29 cellular contexts compared by ENCODE assay signal in the genomic region with DNA sequence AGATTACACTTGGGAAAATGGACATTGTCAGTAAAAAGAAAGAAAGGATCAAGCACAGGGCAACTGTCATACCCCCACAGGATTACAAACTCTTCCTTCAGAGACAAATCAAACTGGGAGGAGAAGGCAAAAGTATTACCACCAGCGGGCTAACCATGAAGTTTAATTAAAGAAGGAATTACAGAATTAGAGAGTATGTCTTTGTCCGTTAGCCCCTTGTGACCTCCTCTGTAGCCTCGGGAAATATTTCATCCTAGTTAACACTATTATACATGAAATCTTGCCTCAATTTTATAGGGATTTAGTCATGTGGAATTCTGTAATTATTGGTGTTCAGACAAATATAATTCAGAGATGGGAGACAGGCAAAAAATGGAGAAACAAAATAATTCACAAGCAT.
"Had no signal": no experiment of that assay in that cellular context is flagged by ENCODE, and none has a peak within 500 bp of the region (broad histone marks: within the 10 kb centered on the region; RNA-seq: fewer than 3 reads in every experiment).

No MANE protein-coding gene starts in this region.

- H3K9me3 Mint-ChIP-seq: activated CD4-positive, alpha-beta memory T cell treated with anti-CD3 and anti-CD28 coated beads for 36 hours; activated CD4-positive, alpha-beta T cell treated with anti-CD3 and anti-CD28 coated beads, Interleukin-2, amount 10 ng/mL, durations not matched to agents 24 days and 14 days; activated naive CD4-positive, alpha-beta T cell treated with anti-CD3 and anti-CD28 coated beads, Interleukin-2, amount 10 ng/mL, durations not matched to agents 7 days and 5 days; activated naive CD4-positive, alpha-beta T cell treated with anti-CD3 and anti-CD28 coated beads, Interleukin-2, amount 50 U/mL, for 72 hours; activated naive CD8-positive, alpha-beta T cell treated with anti-CD3 and anti-CD28 coated beads, Interleukin-2, amount 10 ng/mL, durations not matched to agents 7 days and 5 days; activated T-helper 1 cell treated with anti-CD3 and anti-CD28 coated beads, Interleukin-12 subunit alpha, Interleukin-12 subunit beta, Interleukin-2, Interleukin-4 antibody, amounts not matched to agents 30 ng/mL and 10 ng/mL and 1 ng/mL, durations not matched to agents 14 hours and 24 hours and 36 hours; activated T-helper 2 cell treated with anti-CD3 and anti-CD28 coated beads, Interferon-gamma antibody, Interleukin-2, Interleukin-4, amounts not matched to agents 10 μg/mL and 5 μg/mL and 100 μg/mL, durations not matched to agents 14 hours and 24 hours and 36 hours; central memory CD8-positive, alpha-beta T cell had no signal

- H3K4me3 Mint-ChIP-seq: activated CD4-positive, alpha-beta memory T cell treated with anti-CD3 and anti-CD28 coated beads for 36 hours; activated CD4-positive, alpha-beta T cell treated with anti-CD3 and anti-CD28 coated beads for 36 hours; activated CD4-positive, alpha-beta T cell treated with anti-CD3 and anti-CD28 coated beads, Interleukin-2, amount 10 ng/mL, durations not matched to agents 24 days and 14 days; activated CD8-positive, alpha-beta memory T cell treated with anti-CD3 and anti-CD28 coated beads, Interleukin-2, amount 10 ng/mL, durations not matched to agents 7 days and 5 days; activated CD8-positive, alpha-beta T cell treated with anti-CD3 and anti-CD28 coated beads, Interleukin-2, amount 10 ng/mL, durations not matched to agents 7 days and 5 days; activated naive CD4-positive, alpha-beta T cell treated with anti-CD3 and anti-CD28 coated beads, Interleukin-2, amount 10 ng/mL, durations not matched to agents 7 days and 5 days; activated naive CD8-positive, alpha-beta T cell treated with anti-CD3 and anti-CD28 coated beads, Interleukin-2, amount 10 ng/mL, durations not matched to agents 7 days and 5 days; activated T-helper 1 cell treated with anti-CD3 and anti-CD28 coated beads, Interleukin-12 subunit alpha, Interleukin-12 subunit beta, Interleukin-2, Interleukin-4 antibody, amounts not matched to agents 30 ng/mL and 10 ng/mL and 1 ng/mL, durations not matched to agents 14 hours and 24 hours and 36 hours; central memory CD8-positive, alpha-beta T cell had no signal

- H3K27ac ChIP-seq: ascending aorta, breast epithelium, esophagus muscularis mucosa, foreskin keratinocyte, gastroesophageal sphincter had no signal

- H3K4me1 Mint-ChIP-seq: activated CD4-positive, alpha-beta T cell treated with anti-CD3 and anti-CD28 coated beads for 36 hours; activated CD4-positive, alpha-beta T cell treated with anti-CD3 and anti-CD28 coated beads, Interleukin-2, amount 10 ng/mL, durations not matched to agents 24 days and 14 days; activated CD8-positive, alpha-beta memory T cell treated with anti-CD3 and anti-CD28 coated beads, Interleukin-2, amount 10 ng/mL, durations not matched to agents 7 days and 5 days; activated naive CD4-positive, alpha-beta T cell treated with anti-CD3 and anti-CD28 coated beads, Interleukin-2, amount 10 ng/mL, durations not matched to agents 7 days and 5 days; activated naive CD8-positive, alpha-beta T cell treated with anti-CD3 and anti-CD28 coated beads, Interleukin-2, amount 10 ng/mL, durations not matched to agents 7 days and 5 days; central memory CD8-positive, alpha-beta T cell had no signal

- ATAC-seq: activated CD4-positive, alpha-beta T cell treated with anti-CD3 and anti-CD28 coated beads for 36 hours; activated CD8-positive, alpha-beta memory T cell treated with anti-CD3 and anti-CD28 coated beads, Interleukin-2, amount 10 ng/mL, durations not matched to agents 7 days and 5 days; activated CD8-positive, alpha-beta T cell treated with anti-CD3 and anti-CD28 coated beads, Interleukin-2, amount 10 ng/mL, durations not matched to agents 7 days and 5 days; activated naive CD4-positive, alpha-beta T cell treated with anti-CD3 and anti-CD28 coated beads, Interleukin-2, amount 50 U/mL, for 72 hours; foreskin keratinocyte; gastroesophageal sphincter had no signal

- DNase-seq: activated CD4-positive, alpha-beta memory T cell treated with anti-CD3 and anti-CD28 coated beads for 36 hours; activated CD4-positive, alpha-beta T cell treated with anti-CD3 and anti-CD28 coated beads for 36 hours; activated CD4-positive, alpha-beta T cell treated with anti-CD3 and anti-CD28 coated beads, Interleukin-2, amount 10 ng/mL, durations not matched to agents 24 days and 14 days; activated CD4-positive, CD25-positive, alpha-beta regulatory T cell; activated CD4-positive, CD25-positive, alpha-beta regulatory T cell treated with anti-CD3 and anti-CD28 coated beads, Interleukin-2, amount 50 U/mL, for 72 hours; activated CD8-positive, alpha-beta memory T cell treated with anti-CD3 and anti-CD28 coated beads, Interleukin-2, amount 10 ng/mL, durations not matched to agents 7 days and 5 days; activated CD8-positive, alpha-beta memory T cell treated with anti-CD3 and anti-CD28 coated beads, Interleukin-2, amount 50 U/mL, for 4 hours; activated CD8-positive, alpha-beta T cell treated with anti-CD3 and anti-CD28 coated beads, Interleukin-2, amount 10 ng/mL, durations not matched to agents 7 days and 5 days; activated effector memory CD4-positive, alpha-beta T cell treated with anti-CD3 and anti-CD28 coated beads, Interleukin-2, amount 50 U/mL, for 16 hours; activated naive CD4-positive, alpha-beta T cell treated with anti-CD3 and anti-CD28 coated beads, Interleukin-2, amount 10 ng/mL, durations not matched to agents 7 days and 5 days; activated naive CD8-positive, alpha-beta T cell treated with anti-CD3 and anti-CD28 coated beads, Interleukin-2, amount 10 ng/mL, durations not matched to agents 7 days and 5 days; activated T-cell treated with anti-CD3 and anti-CD28 coated beads, Interleukin-2, amount 50 U/mL, for 1 hour; activated T-cell treated with anti-CD3 and anti-CD28 coated beads, Interleukin-2, amount 50 U/mL, for 48 hours; cortex of kidney; dermis blood vessel endothelial cell; effector CD8-positive, alpha-beta T cell; erythroblast; foreskin keratinocyte; head of caudate nucleus; T-helper 2 cell had no signal

- H3K27ac Mint-ChIP-seq: activated CD4-positive, alpha-beta memory T cell treated with anti-CD3 and anti-CD28 coated beads for 36 hours; activated CD4-positive, alpha-beta T cell treated with anti-CD3 and anti-CD28 coated beads for 36 hours; activated CD4-positive, alpha-beta T cell treated with anti-CD3 and anti-CD28 coated beads, Interleukin-2, amount 10 ng/mL, durations not matched to agents 24 days and 14 days; activated CD8-positive, alpha-beta memory T cell treated with anti-CD3 and anti-CD28 coated beads, Interleukin-2, amount 10 ng/mL, durations not matched to agents 7 days and 5 days; activated CD8-positive, alpha-beta T cell treated with anti-CD3 and anti-CD28 coated beads, Interleukin-2, amount 10 ng/mL, durations not matched to agents 7 days and 5 days; activated naive CD4-positive, alpha-beta T cell treated with anti-CD3 and anti-CD28 coated beads, Interleukin-2, amount 10 ng/mL, durations not matched to agents 7 days and 5 days; activated naive CD4-positive, alpha-beta T cell treated with anti-CD3 and anti-CD28 coated beads, Interleukin-2, amount 50 U/mL, for 72 hours; activated naive CD8-positive, alpha-beta T cell treated with anti-CD3 and anti-CD28 coated beads, Interleukin-2, amount 10 ng/mL, durations not matched to agents 7 days and 5 days; activated T-helper 1 cell treated with anti-CD3 and anti-CD28 coated beads, Interleukin-12 subunit alpha, Interleukin-12 subunit beta, Interleukin-2, Interleukin-4 antibody, amounts not matched to agents 30 ng/mL and 10 ng/mL and 1 ng/mL, durations not matched to agents 14 hours and 24 hours and 36 hours; activated T-helper 2 cell treated with anti-CD3 and anti-CD28 coated beads, Interferon-gamma antibody, Interleukin-2, Interleukin-4, amounts not matched to agents 10 μg/mL and 5 μg/mL and 100 μg/mL, durations not matched to agents 14 hours and 24 hours and 36 hours had no signal

- H3K36me3 Mint-ChIP-seq: activated CD4-positive, alpha-beta memory T cell treated with anti-CD3 and anti-CD28 coated beads for 36 hours; activated CD8-positive, alpha-beta memory T cell treated with anti-CD3 and anti-CD28 coated beads, Interleukin-2, amount 10 ng/mL, durations not matched to agents 7 days and 5 days; activated naive CD4-positive, alpha-beta T cell treated with anti-CD3 and anti-CD28 coated beads, Interleukin-2, amount 10 ng/mL, durations not matched to agents 7 days and 5 days; activated naive CD4-positive, alpha-beta T cell treated with anti-CD3 and anti-CD28 coated beads, Interleukin-2, amount 50 U/mL, for 72 hours; activated naive CD8-positive, alpha-beta T cell treated with anti-CD3 and anti-CD28 coated beads, Interleukin-2, amount 10 ng/mL, durations not matched to agents 7 days and 5 days; brain had no signal
